10 cellular contexts compared by ENCODE assay signal in genomic region chr3:194274424-194275085, GRCh38.
DNase-seq lines count a peak whose midpoint lies in the region; ATAC-seq and TF ChIP-seq lines count a peak whose summit lies in the region.
"Had no signal": no experiment of that assay in that cellular context is flagged by ENCODE, and none has a peak within 500 bp of the region (broad histone marks: within the 10 kb centered on the region; RNA-seq: fewer than 3 reads in every experiment).

No MANE protein-coding gene starts in this region.

- peaks cover 5% of the 10 kb centered on the region for H4K20me1 ChIP-seq in neural progenitor cell (ENCODE audit: low read depth)

- TF ChIP-seq CTCF in Caco-2 (IDR thresholded peaks at IDR 0.05; ENCODE audit: insufficient read depth in 1 of 2, low read depth in 1 of 2, low read length in 1 of 2, severe bottlenecking in 1 of 2, unreplicated experiment in 1 of 2) = no peak
- TF ChIP-seq CTCF in neural progenitor cell (IDR thresholded peaks at IDR 0.05) = no peak

- no peak overlapping the region for H2AFZ ChIP-seq in neural progenitor cell (replicated peaks)

- H3K4me2 ChIP-seq in neural progenitor cell = peak overlapping the region; percentile 48
- H3K4me2 ChIP-seq: KMS-11 had no signal

- no peaks in the 10 kb centered on the region for H3K79me2 ChIP-seq in neural progenitor cell (ENCODE audit: low read depth)

- H3K27me3 ChIP-seq in Caco-2 (replicated peaks; ENCODE audit: control insufficient read depth, insufficient read depth, low read length) (no peaks in the 10 kb centered on the region), neural progenitor cell (no peaks in the 10 kb centered on the region)

- H3K9me3 Mint-ChIP-seq in Caco-2 (ENCODE audit: unreplicated experiment) = peaks cover 7% of the 10 kb centered on the region
- peaks cover 7% of the 10 kb centered on the region for H3K9me3 Mint-ChIP-seq in neural progenitor cell

- peak overlapping the region; percentile 46 for H3K27ac Mint-ChIP-seq in Caco-2 (ENCODE audit: unreplicated experiment)
- H3K27ac Mint-ChIP-seq in neural progenitor cell = peak overlapping the region; percentile 72

- no peak overlapping the region for H3K9ac ChIP-seq in neural progenitor cell
- H3K9ac ChIP-seq: KMS-11 had no signal

- ATAC-seq in GM18861 (IDR thresholded peaks at IDR 0.05; ENCODE audit: unreplicated experiment) = no peak

- intact Hi-C loops in Caco-2 (cut with micrococcal nuclease; ENCODE audit: unreplicated experiment) = no loop called here

- H3F3A ChIP-seq in neural progenitor cell (ENCODE audit: low read depth) = peaks cover 72% of the 10 kb centered on the region

- H3K27me3 Mint-ChIP-seq in Caco-2 (ENCODE audit: insufficient read depth, unreplicated experiment) (no peaks in the 10 kb centered on the region), neural progenitor cell (ENCODE audit: insufficient read depth, low read depth) (peaks cover 31% of the 10 kb centered on the region)

- peaks cover 7% of the 10 kb centered on the region for H3K4me1 Mint-ChIP-seq in Caco-2 (ENCODE audit: low read depth, unreplicated experiment)
- H3K4me1 Mint-ChIP-seq in neural progenitor cell = peaks cover 58% of the 10 kb centered on the region

- H3K4me3 Mint-ChIP-seq in Caco-2 (ENCODE audit: unreplicated experiment) = peak overlapping the region; percentile 10
- peak overlapping the region; percentile 2 for H3K4me3 Mint-ChIP-seq in neural progenitor cell

- no TSS peak for BruUV-seq in Caco-2 (replicated peaks; lab: Mats Ljungman, UMichigan)

- H3K27ac ChIP-seq in neural progenitor cell = peak overlapping the region; percentile 73
- H3K27ac ChIP-seq: KMS-11 had no signal

- H3K4me1 ChIP-seq in Caco-2 (peaks cover 11% of the 10 kb centered on the region), neural progenitor cell (peaks cover 68% of the 10 kb centered on the region)

- DNase-seq in Caco-2 (no peak), M059J (ENCODE audit: low read depth) (peak; percentile 83), cerebellar cortex (ENCODE audit: low spot score) (peak; percentile 29), neural progenitor cell (ENCODE audit: low spot score) (peak; percentile 59), NCI-H446 treated with DMSO at 0.1 percent for 48 hours (lab: John Stamatoyannopoulos, UW) (no peak), GOT3 (lab: John Stamatoyannopoulos, UW) (no peak)
- no peak for DNase-seq in stimulated activated CD4-positive, alpha-beta T cell treated with anti-CD3 and anti-CD28 coated beads, Interleukin-1b, Interleukin-23, amount 100 ng/mL, for 48 hours
- DNase-seq: NCI-H748 treated with DMSO at 0.1 percent for 48 hours had no signal

- H3K4me3 ChIP-seq in Caco-2 (ENCODE audit: low read depth, low read length) (no peak overlapping the region), neural progenitor cell (no peak overlapping the region)

- CTCF ChIA-PET in Caco-2 (lab: Charles Lee) = no interaction called here

- POLR2A ChIA-PET in Caco-2 (lab: Charles Lee) = no interaction called here

- H3K36me3 ChIP-seq in Caco-2 (ENCODE audit: control insufficient read depth, insufficient read depth, low read length) (no peaks in the 10 kb centered on the region), neural progenitor cell (no peaks in the 10 kb centered on the region)

- H3K36me3 Mint-ChIP-seq in Caco-2 (ENCODE audit: insufficient read depth, unreplicated experiment) (peaks cover 24% of the 10 kb centered on the region), neural progenitor cell (no peaks in the 10 kb centered on the region)

- H3K9me3 ChIP-seq in Caco-2 = no peaks in the 10 kb centered on the region
- no peaks in the 10 kb centered on the region for H3K9me3 ChIP-seq in neural progenitor cell (ENCODE audit: low read depth)

Comparison
In these comparisons a context has a peak if more than half of its experiments do, and no peak if none do; other contexts are left out.
1. DNase-seq: peak in M059J (single experiment), cerebellar cortex (single experiment) and neural progenitor cell (single experiment); none in Caco-2 (0 of 2), NCI-H446 treated with DMSO at 0.1 percent for 48 hours (single experiment), GOT3 (single experiment) and stimulated activated CD4-positive, alpha-beta T cell treated with anti-CD3 and anti-CD28 coated beads, Interleukin-1b, Interleukin-23, amount 100 ng/mL, for 48 hours (single experiment).